Comparison of ENCODE assay signal across 1 cellular context in genomic region chr2:3443685-3444084, GRCh38.
TF ChIP-seq lines count a peak whose summit lies in the region.

No MANE protein-coding gene starts in this region.

TF ChIP-seq in SK-N-SH treated with all-trans-retinoic acid at 6 μM for 48 hours, 23 proteins besides CTCF, POLR2A, EP300 and RAD21 (continued from another document):
- no peak for TF ChIP-seq TSHZ2 (CRISPR knock-in tag; IDR thresholded peaks at IDR 0.05)
- no peak for TF ChIP-seq SNAI2 (CRISPR knock-in tag; IDR thresholded peaks at IDR 0.05)
- no peak for TF ChIP-seq ISL1 (CRISPR knock-in tag; IDR thresholded peaks at IDR 0.05)
- TF ChIP-seq TOX (CRISPR knock-in tag; IDR thresholded peaks at IDR 0.05; ENCODE audit: borderline replicate concordance), result no peak
